8 cellular contexts compared by ENCODE assay signal in the genomic region with DNA sequence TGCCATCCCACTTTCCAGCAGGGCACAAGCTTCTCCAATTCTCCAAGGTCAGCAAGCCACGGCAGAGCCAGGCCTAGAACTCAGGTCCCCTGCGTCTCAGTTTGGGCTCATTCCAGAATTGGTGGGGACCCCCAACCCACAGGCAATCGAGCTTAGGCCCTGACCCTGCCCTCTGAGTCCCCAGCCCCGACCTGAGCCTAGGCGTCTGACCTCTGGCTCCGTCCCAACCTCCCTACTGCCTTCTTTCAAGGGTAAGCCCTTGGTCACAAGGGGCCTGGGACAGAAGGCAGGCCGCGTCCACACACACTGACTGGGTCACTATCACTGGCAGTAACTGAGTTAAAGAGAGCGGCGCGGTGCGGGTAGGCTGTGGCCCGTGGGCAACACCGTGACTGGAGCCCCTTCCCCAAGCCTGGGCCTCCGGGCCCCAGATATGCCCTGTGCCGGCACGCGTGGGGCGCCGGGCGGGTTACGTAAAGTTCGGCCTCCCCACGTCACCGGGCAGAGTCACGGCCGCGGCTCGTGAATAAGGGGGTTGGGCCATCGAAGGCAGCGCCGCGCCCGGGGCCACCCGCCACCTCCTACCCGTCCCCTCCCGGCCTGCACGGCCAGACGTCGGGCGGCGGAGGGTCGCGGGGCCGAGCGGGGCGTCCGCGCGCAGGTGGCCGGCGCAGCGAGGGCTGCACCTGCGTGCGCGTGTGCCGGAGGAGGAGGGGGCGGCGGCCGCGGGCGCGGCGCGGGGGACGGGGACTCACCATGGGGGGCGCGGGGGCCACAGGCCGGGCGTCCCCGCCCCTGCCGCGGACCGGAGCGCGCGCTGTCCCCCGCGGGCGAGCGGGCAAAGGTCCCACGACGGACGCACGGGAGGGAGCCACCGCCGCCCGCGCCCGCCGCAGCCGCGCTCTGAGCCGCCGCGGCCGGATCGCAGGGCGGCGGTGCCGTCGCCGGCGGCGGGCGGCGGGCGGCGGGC. TPM values are rescaled to one million over a fixed set of nuclear protein-coding genes. Genes with fewer than 3 reads are reported as not detected.
DNase-seq lines count a peak whose midpoint lies in the region; ATAC-seq and TF ChIP-seq lines count a peak whose summit lies in the region.

No MANE protein-coding gene starts in this region.

- WGBS in ectodermal cell, 2 experiments = 3 to 4% methylated on average over 109 of the region's 109 CpGs
- WGBS in lung, 2 donors = 5 to 16% methylated on average over 55 to 109 of the region's 109 CpGs

- H3K27me3 ChIP-seq in WERI-Rb-1 (ENCODE audit: insufficient read depth, low read depth, severe bottlenecking) (no peaks in the 10 kb centered on the region), ectodermal cell (ENCODE audit: control insufficient read depth, insufficient read depth, low read length, poor library complexity, severe bottlenecking) (no peaks in the 10 kb centered on the region), lung (ENCODE audit: control insufficient read depth, insufficient read depth) (no peaks in the 10 kb centered on the region), thoracic aorta (replicated peaks; ENCODE audit: insufficient read depth) (no peaks in the 10 kb centered on the region)

- DNase-seq in DMS 273 (lab: John Stamatoyannopoulos, UW; ENCODE audit: unreplicated experiment) (peak; percentile 57), DMS 273 treated with DMSO at 0.1 percent for 48 hours (lab: John Stamatoyannopoulos, UW) (no peak), WERI-Rb-1 (no peak), lung (ENCODE audit: low spot score) (no peak), thoracic aorta (ENCODE audit: low spot score) (no peak)

- H3K9me3 ChIP-seq in WERI-Rb-1 (ENCODE audit: severe bottlenecking) (no peaks in the 10 kb centered on the region), ectodermal cell (ENCODE audit: control insufficient read depth, low read length) (no peaks in the 10 kb centered on the region), lung (ENCODE audit: control insufficient read depth in 2 of 2, insufficient read depth in 1 of 2, low read length in 1 of 2) (no peaks in the 10 kb centered on the region), thoracic aorta (no peaks in the 10 kb centered on the region)

- TF ChIP-seq CTCF in WERI-Rb-1 (IDR thresholded peaks at IDR 0.05; ENCODE audit: low read depth, low read length) (no peak), lung (IDR thresholded peaks at IDR 0.05; ENCODE audit: control extremely low read depth, extremely low read depth) (no peak), thoracic aorta (IDR thresholded peaks at IDR 0.05) (no peak)

- peaks cover 6% of the 10 kb centered on the region for H3K36me3 ChIP-seq in WERI-Rb-1
- no peaks in the 10 kb centered on the region for H3K36me3 ChIP-seq in ectodermal cell (ENCODE audit: control insufficient read depth, insufficient read depth, low read length)
- H3K36me3 ChIP-seq in lung (ENCODE audit: control insufficient read depth in 2 of 2, insufficient read depth in 2 of 2, low read length in 2 of 2) = peaks cover 0 to 18% of the 10 kb centered on the region in 2 donors
- peaks cover 2% of the 10 kb centered on the region for H3K36me3 ChIP-seq in thoracic aorta

- H3K27ac ChIP-seq in WERI-Rb-1 = no peak overlapping the region
- no peak overlapping the region for H3K27ac ChIP-seq in ectodermal cell (ENCODE audit: insufficient read depth, low read depth, low read length, poor library complexity, severe bottlenecking)
- peak overlapping the region; percentile 87 to 89 for H3K27ac ChIP-seq in lung (ENCODE audit: low read depth in 1 of 2, low read length in 1 of 2)
- peak overlapping the region; percentile 32 to 62 for H3K27ac ChIP-seq in thoracic aorta

- ATAC-seq in HG03342 (IDR thresholded peaks at IDR 0.05; ENCODE audit: unreplicated experiment) (peak; percentile 7), lung (ENCODE audit: insufficient read depth, low FRiP score) (no peak), thoracic aorta (ENCODE audit: insufficient number of reproducible peaks, low FRiP score, low read depth) (peak; percentile 34), GM18511 (IDR thresholded peaks at IDR 0.05; ENCODE audit: unreplicated experiment) (no peak)

- H3K4me1 ChIP-seq in ectodermal cell (ENCODE audit: control insufficient read depth, insufficient read depth, low read length) (peaks cover 33% of the 10 kb centered on the region), lung (ENCODE audit: control insufficient read depth in 2 of 2, insufficient read depth in 2 of 2, low read length in 2 of 2) (peaks cover 0 to 12% of the 10 kb centered on the region in 2 donors), thoracic aorta (ENCODE audit: control insufficient read depth in 1 of 2, low read depth in 2 of 2) (peaks cover 0 to 19% of the 10 kb centered on the region in 2 donors)

- H3K4me3 ChIP-seq in WERI-Rb-1 (ENCODE audit: low read depth, low read length) = peak overlapping the region; percentile 67
- peak overlapping the region; percentile 64 for H3K4me3 ChIP-seq in ectodermal cell (ENCODE audit: insufficient read depth, low read depth, low read length)
- H3K4me3 ChIP-seq in lung = peak overlapping the region; percentile 49
- H3K4me3 ChIP-seq in thoracic aorta = peak overlapping the region; percentile 75

RNA-seq across cellular contexts. Expression of a gene that starts 0.5 kb away (rescaled TPM):
- 19.2 TPM for polyA plus RNA-seq in ectodermal cell (2013, experiment 1 of 4)
- 17.4 TPM for polyA plus RNA-seq in ectodermal cell (2013, experiment 2 of 4)
- 25.3 TPM for polyA plus RNA-seq in ectodermal cell (2013, experiment 3 of 4)
- 24.4 TPM for polyA plus RNA-seq in ectodermal cell (2013, experiment 4 of 4)
- total RNA-seq in lung (10 to 100 TPM in 1 of 2 donors, 1 to 10 TPM in 1; 4.4 to 21.3 TPM), thoracic aorta (10 to 100 TPM; 36.3 to 56.3 TPM)
- polyA plus RNA-seq in lung = 1 to 10 TPM; 7.9 to 8.7 TPM

Comparison
In these comparisons a context has a peak if more than half of its experiments do, and no peak if none do; other contexts are left out.
1. ATAC-seq: peak in HG03342 (single experiment) and thoracic aorta (single experiment); none in lung (single experiment) and GM18511 (single experiment).
2. H3K27ac ChIP-seq: peak in lung (2 of 2) and thoracic aorta (2 of 2); none in WERI-Rb-1 (single experiment) and ectodermal cell (single experiment).
3. Peak in every context shown above with its lines, with median percentiles within 50 percentile points of each other: H3K4me3 ChIP-seq.